16 cellular contexts compared by ENCODE assay signal in the genomic region with DNA sequence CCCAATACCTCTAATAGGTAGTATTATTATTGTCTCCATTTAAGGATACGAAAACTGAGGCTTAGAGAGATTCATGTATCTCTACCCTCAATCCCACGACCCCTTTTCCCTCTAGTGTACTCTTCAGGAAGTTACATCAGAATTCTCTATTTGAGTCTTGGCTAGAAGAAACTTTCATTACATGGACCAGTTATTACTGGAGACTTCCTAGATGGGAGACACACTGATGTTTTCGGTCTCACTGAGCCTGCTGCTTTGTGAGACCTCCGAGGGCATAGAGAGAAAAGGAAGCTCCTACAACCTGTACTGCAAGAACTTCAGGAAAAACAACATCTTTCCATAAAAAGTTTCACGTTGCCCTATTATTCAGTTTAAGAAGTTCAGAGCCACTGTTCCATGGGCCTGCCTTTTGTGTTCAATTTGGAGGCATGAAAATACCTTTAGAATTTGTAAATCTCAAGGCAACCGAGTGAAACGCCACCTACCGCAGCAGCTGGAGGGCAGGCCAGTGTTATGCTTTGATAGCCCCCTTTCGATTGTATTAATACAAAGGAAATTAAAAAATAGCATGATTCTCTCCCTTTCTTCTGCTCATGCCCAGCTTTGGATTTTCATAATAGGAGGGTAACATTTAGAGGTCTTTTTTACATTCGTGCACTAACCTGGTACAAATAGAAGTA.
DNase-seq lines count a peak whose midpoint lies in the region; ATAC-seq and TF ChIP-seq lines count a peak whose summit lies in the region.
"Had no signal": no experiment of that assay in that cellular context is flagged by ENCODE, and none has a peak within 500 bp of the region (broad histone marks: within the 10 kb centered on the region; RNA-seq: fewer than 3 reads in every experiment).

No MANE protein-coding gene starts in this region.

- H3K4me3 ChIP-seq in adipocyte (ENCODE audit: low read length) (no peak overlapping the region), foreskin fibroblast (ENCODE audit: low read depth in 1 of 2, low read length in 2 of 2) (no peak overlapping the region)
- H3K4me3 ChIP-seq: lung, testis had no signal

- TF ChIP-seq CTCF in natural killer cell (IDR thresholded peaks at IDR 0.05), result no peak
- TF ChIP-seq CTCF in foreskin fibroblast (IDR thresholded peaks at IDR 0.05; ENCODE audit: low read depth, low read length), result no peak

- H3K27ac Mint-ChIP-seq in natural killer cell treated with Interleukin-12 subunit alpha and Interleukin-12 subunit beta and Interleukin-15 and Interleukin-18, amount 100 ng/mL, for 72 hours, result no peak overlapping the region
- H3K27ac Mint-ChIP-seq in natural killer cell, result no peak overlapping the region
- peak overlapping the region; percentile 96 for H3K27ac Mint-ChIP-seq in memory B cell

- ATAC-seq in natural killer cell treated with Interleukin-12 subunit alpha and Interleukin-12 subunit beta and Interleukin-15 and Interleukin-18, amount 100 ng/mL, for 72 hours, result peak in 1 of 2 donors; percentile 32
- ATAC-seq in natural killer cell, result no peak
- ATAC-seq in memory B cell (ENCODE audit: low read depth), result peak; percentile 43
- no peak for ATAC-seq in HG02759 (IDR thresholded peaks at IDR 0.05; ENCODE audit: unreplicated experiment)
- no peak for ATAC-seq in GM21825 (IDR thresholded peaks at IDR 0.05; ENCODE audit: unreplicated experiment)
- ATAC-seq in GM19351 (IDR thresholded peaks at IDR 0.05; ENCODE audit: unreplicated experiment), result no peak

- H3K4me1 Mint-ChIP-seq in natural killer cell treated with Interleukin-12 subunit alpha and Interleukin-12 subunit beta and Interleukin-15 and Interleukin-18, amount 100 ng/mL, for 72 hours (ENCODE audit: low read depth in 2 of 2), result peaks cover 13 to 32% of the 10 kb centered on the region in 2 donors
- peaks cover 6 to 9% of the 10 kb centered on the region in 2 donors for H3K4me1 Mint-ChIP-seq in natural killer cell
- peaks cover 73% of the 10 kb centered on the region for H3K4me1 Mint-ChIP-seq in memory B cell

- H3K36me3 Mint-ChIP-seq in natural killer cell treated with Interleukin-12 subunit alpha and Interleukin-12 subunit beta and Interleukin-15 and Interleukin-18, amount 100 ng/mL, for 72 hours, result peaks cover 6% of the 10 kb centered on the region
- H3K36me3 Mint-ChIP-seq in natural killer cell, result no peaks in the 10 kb centered on the region
- peaks cover 6% of the 10 kb centered on the region for H3K36me3 Mint-ChIP-seq in memory B cell

- peaks cover 72% of the 10 kb centered on the region for H3K4me1 ChIP-seq in adipocyte (ENCODE audit: control insufficient read depth, insufficient read depth, low read length)

- H3K9me3 Mint-ChIP-seq in natural killer cell treated with Interleukin-12 subunit alpha and Interleukin-12 subunit beta and Interleukin-15 and Interleukin-18, amount 100 ng/mL, for 72 hours, result no peaks in the 10 kb centered on the region
- H3K9me3 Mint-ChIP-seq in natural killer cell (no peaks in the 10 kb centered on the region), memory B cell (no peaks in the 10 kb centered on the region)

- no peak for DNase-seq in natural killer cell treated with Interleukin-12 subunit alpha and Interleukin-12 subunit beta and Interleukin-15 and Interleukin-18, amount 100 ng/mL, for 72 hours (ENCODE audit: low spot score)
- DNase-seq in natural killer cell, result no peak
- DNase-seq in adipocyte (ENCODE audit: low read depth), result peak; percentile 1
- no peak for DNase-seq in memory B cell (ENCODE audit: low spot score in 2 of 2)
- no peak for DNase-seq in foreskin fibroblast
- DNase-seq: activated naive CD4-positive, alpha-beta T cell treated with anti-CD3 and anti-CD28 coated beads, Interleukin-2, amount 50 U/mL, for 16 hours; DMS53; erythroblast; NCI-H1092; NCI-H226; testis had no signal

- intact Hi-C loops in natural killer cell (cut with micrococcal nuclease), result no loop called here

- no peaks in the 10 kb centered on the region for H3K27me3 ChIP-seq in adipocyte (replicated peaks; ENCODE audit: control insufficient read depth, insufficient read depth, low read length)
- H3K27me3 ChIP-seq: neutrophil, testis had no signal

- H3K9me3 ChIP-seq in adipocyte (ENCODE audit: control insufficient read depth, low read length), result no peaks in the 10 kb centered on the region
- H3K9me3 ChIP-seq: neutrophil, testis had no signal

- H3K27me3 Mint-ChIP-seq in natural killer cell treated with Interleukin-12 subunit alpha and Interleukin-12 subunit beta and Interleukin-15 and Interleukin-18, amount 100 ng/mL, for 72 hours, result peaks cover 14 to 17% of the 10 kb centered on the region in 2 donors
- H3K27me3 Mint-ChIP-seq in natural killer cell (ENCODE audit: low read depth in 2 of 2) (peaks cover 6 to 13% of the 10 kb centered on the region in 2 donors), memory B cell (no peaks in the 10 kb centered on the region)

- no peaks in the 10 kb centered on the region for H3K36me3 ChIP-seq in adipocyte (ENCODE audit: control insufficient read depth, insufficient read depth, low read length, severe bottlenecking)
- H3K36me3 ChIP-seq: neutrophil had no signal

- H3K4me3 Mint-ChIP-seq in natural killer cell treated with Interleukin-12 subunit alpha and Interleukin-12 subunit beta and Interleukin-15 and Interleukin-18, amount 100 ng/mL, for 72 hours, result peak overlapping the region; percentile 14
- no peak overlapping the region for H3K4me3 Mint-ChIP-seq in natural killer cell
- H3K4me3 Mint-ChIP-seq in memory B cell, result peak overlapping the region; percentile 67

- no peak overlapping the region for H3K9ac ChIP-seq in adipocyte (ENCODE audit: low read length)
